Comparison of ENCODE assay signal across 8 cellular contexts in genomic region chr15:55991841-55992768, GRCh38. TPM values are rescaled to one million over a fixed set of nuclear protein-coding genes. Genes with fewer than 3 reads are reported as not detected.
DNase-seq lines count a peak whose midpoint lies in the region; ATAC-seq and TF ChIP-seq lines count a peak whose summit lies in the region.

No MANE protein-coding gene starts in this region.

- POLR2A ChIA-PET in CD4-positive, alpha-beta memory T cell (lab: Charles Lee; ENCODE audit: partially characterized antibody): interaction anchor here (0.6 kb wide), 1 partner anchor 12 kb away, joined by 3 read pairs; no protein-coding TSS in a partner anchor

- no peaks in the 10 kb centered on the region for H3K27me3 ChIP-seq in CD4-positive, alpha-beta memory T cell (ENCODE audit: insufficient read depth, low read length)
- H3K27me3 ChIP-seq in ectodermal cell (ENCODE audit: control insufficient read depth, insufficient read depth, low read length, poor library complexity, severe bottlenecking) (peaks cover 26% of the 10 kb centered on the region), neural progenitor cell (peaks cover 28% of the 10 kb centered on the region)

- H3K79me2 ChIP-seq in neural progenitor cell (ENCODE audit: low read depth): peaks cover 6% of the 10 kb centered on the region

- peak overlapping the region; percentile 36 to 61 for H3K4me3 ChIP-seq in CD4-positive, alpha-beta memory T cell (ENCODE audit: low read length in 2 of 2)
- peak overlapping the region; percentile 77 for H3K4me3 ChIP-seq in ectodermal cell (ENCODE audit: insufficient read depth, low read depth, low read length)
- peak overlapping the region; percentile 95 for H3K4me3 ChIP-seq in neural progenitor cell

- peaks cover 0 to 2% of the 10 kb centered on the region in 2 donors for H3K36me3 Mint-ChIP-seq in CD4-positive, alpha-beta memory T cell
- H3K36me3 Mint-ChIP-seq in neural progenitor cell: peaks cover 3% of the 10 kb centered on the region

- H3K9me3 Mint-ChIP-seq in CD4-positive, alpha-beta memory T cell: no peaks in the 10 kb centered on the region
- peaks cover 2% of the 10 kb centered on the region for H3K9me3 Mint-ChIP-seq in neural progenitor cell

- no peak for DNase-seq in CD4-positive, alpha-beta memory T cell
- DNase-seq in NCI-H69 (lab: John Stamatoyannopoulos, UW) (peak; percentile 43), neural progenitor cell (ENCODE audit: low spot score) (no peak), NCI-H1417 treated with DMSO at 0.1 percent for 48 hours (lab: John Stamatoyannopoulos, UW) (no peak)
- DNase-seq in effector CD8-positive, alpha-beta T cell (lab: John Stamatoyannopoulos, UW): no peak

- H3K4me2 ChIP-seq in neural progenitor cell: peak overlapping the region; percentile 71

- CTCF ChIA-PET in CD4-positive, alpha-beta memory T cell (lab: Charles Lee; ENCODE audit: partially characterized antibody): interaction anchor here (0.6 to 2.7 kb wide), 8 partner anchors 10 to 254 kb away, joined by 3 to 14 read pairs (median 4); no protein-coding TSS in a partner anchor

- intact Hi-C loops in CD4-positive, alpha-beta memory T cell (cut with micrococcal nuclease): loop anchor here (2.0 kb wide), 1 partner anchor 255 kb away; no protein-coding TSS in a partner anchor

- peak overlapping the region; percentile 89 to 94 (median 92) for H3K4me3 Mint-ChIP-seq in CD4-positive, alpha-beta memory T cell
- H3K4me3 Mint-ChIP-seq in neural progenitor cell: peak overlapping the region; percentile 97

- peak overlapping the region in 3 of 7 donors; percentile 47 to 79 (median 61) for H3K27ac Mint-ChIP-seq in CD4-positive, alpha-beta memory T cell
- H3K27ac Mint-ChIP-seq in neural progenitor cell: no peak overlapping the region

- peaks cover 15% of the 10 kb centered on the region for H3K4me1 ChIP-seq in CD4-positive, alpha-beta memory T cell (ENCODE audit: insufficient read depth, low read length)
- H3K4me1 ChIP-seq in ectodermal cell (ENCODE audit: control insufficient read depth, insufficient read depth, low read length) (no peaks in the 10 kb centered on the region), neural progenitor cell (peaks cover 23% of the 10 kb centered on the region)

- H3K9ac ChIP-seq in neural progenitor cell: no peak overlapping the region

- peak overlapping the region; percentile 91 for H2AFZ ChIP-seq in neural progenitor cell (replicated peaks)

- H3F3A ChIP-seq in neural progenitor cell (ENCODE audit: low read depth): peaks cover 24% of the 10 kb centered on the region

- H3K27me3 Mint-ChIP-seq in CD4-positive, alpha-beta memory T cell: no peaks in the 10 kb centered on the region
- H3K27me3 Mint-ChIP-seq in neural progenitor cell (ENCODE audit: insufficient read depth, low read depth): peaks cover 2% of the 10 kb centered on the region

- peaks cover 10 to 27% (median 17%) of the 10 kb centered on the region in 4 donors for H3K4me1 Mint-ChIP-seq in CD4-positive, alpha-beta memory T cell
- H3K4me1 Mint-ChIP-seq in neural progenitor cell: peaks cover 35% of the 10 kb centered on the region

- no peaks in the 10 kb centered on the region for H3K36me3 ChIP-seq in CD4-positive, alpha-beta memory T cell (ENCODE audit: insufficient read depth, low read length)
- H3K36me3 ChIP-seq in ectodermal cell (ENCODE audit: control insufficient read depth, insufficient read depth, low read length) (no peaks in the 10 kb centered on the region), neural progenitor cell (no peaks in the 10 kb centered on the region)

- no peak for TF ChIP-seq CTCF in neural progenitor cell (IDR thresholded peaks at IDR 0.05)

- no peak for ATAC-seq in GM18861 (IDR thresholded peaks at IDR 0.05; ENCODE audit: unreplicated experiment)
- no peak for ATAC-seq in HG03175 (IDR thresholded peaks at IDR 0.05; ENCODE audit: unreplicated experiment)

- H4K20me1 ChIP-seq in neural progenitor cell (ENCODE audit: low read depth): no peaks in the 10 kb centered on the region

- no peaks in the 10 kb centered on the region for H3K9me3 ChIP-seq in CD4-positive, alpha-beta memory T cell (ENCODE audit: control insufficient read depth in 1 of 2, low read length in 2 of 2)
- H3K9me3 ChIP-seq in ectodermal cell (ENCODE audit: control insufficient read depth, low read length) (no peaks in the 10 kb centered on the region), neural progenitor cell (ENCODE audit: low read depth) (no peaks in the 10 kb centered on the region)

- H3K27ac ChIP-seq in CD4-positive, alpha-beta memory T cell (ENCODE audit: low read depth, low read length): no peak overlapping the region
- H3K27ac ChIP-seq in ectodermal cell (ENCODE audit: insufficient read depth, low read depth, low read length, poor library complexity, severe bottlenecking): no peak overlapping the region
- no peak overlapping the region for H3K27ac ChIP-seq in neural progenitor cell

- WGBS in ectodermal cell, 2 experiments: 85 to 88% methylated on average over 11 of the region's 12 CpGs

RNA-seq across cellular contexts. Expression of gene NEDD4, which starts 1.3 kb away (rescaled TPM):
- total RNA-seq in CD4-positive, alpha-beta memory T cell: 1 to 10 TPM; 4.2 to 5.8 TPM
- polyA plus RNA-seq in CD4-positive, alpha-beta memory T cell: 1 to 10 TPM; 3.7 to 5.2 TPM
- 3.6 TPM for polyA plus RNA-seq in ectodermal cell (2013, experiment 1 of 4)
- polyA plus RNA-seq in ectodermal cell (2013, experiment 2 of 4): 4.1 TPM
- 3.7 TPM for polyA plus RNA-seq in ectodermal cell (2013, experiment 3 of 4)
- polyA plus RNA-seq in ectodermal cell (2013, experiment 4 of 4): 4.6 TPM
- 16.1 and 36.7 TPM in 2 replicates for total RNA-seq in neural progenitor cell (ENCODE audit: low replicate concordance)
